1 cellular context compared by ENCODE assay signal in genomic region chr14:92382677-92383076, GRCh38.
TF ChIP-seq lines count a peak whose summit lies in the region.

No MANE protein-coding gene starts in this region.

TF ChIP-seq in HepG2, 621 proteins besides CTCF, POLR2A, EP300 and RAD21 (continued from another document):
- TF ChIP-seq TEF (CRISPR knock-in tag; IDR thresholded peaks at IDR 0.05), result no peak
- TF ChIP-seq SMAD3 (CRISPR knock-in tag; IDR thresholded peaks at IDR 0.05), result no peak
- no peak for TF ChIP-seq PAXIP1 (CRISPR knock-in tag; conservative IDR thresholded peaks at IDR 0.05)
- TF ChIP-seq SATB2 (CRISPR knock-in tag; IDR thresholded peaks at IDR 0.05), result no peak
- TF ChIP-seq ARID5B (CRISPR knock-in tag; IDR thresholded peaks at IDR 0.05), result no peak
- no peak for TF ChIP-seq SIX4 (CRISPR knock-in tag; IDR thresholded peaks at IDR 0.05)
- no peak for TF ChIP-seq HNF4G (IDR thresholded peaks at IDR 0.05; ENCODE audit: borderline replicate concordance, low read depth, low read length)
- TF ChIP-seq HNF4G (CRISPR knock-in tag; IDR thresholded peaks at IDR 0.05; ENCODE audit: borderline replicate concordance, low read depth), result no peak
- TF ChIP-seq ETV5 (CRISPR knock-in tag; IDR thresholded peaks at IDR 0.05; ENCODE audit: borderline replicate concordance), result no peak
- no peak for TF ChIP-seq ZNF574 (CRISPR knock-in tag; IDR thresholded peaks at IDR 0.05)
- TF ChIP-seq ZNF441 (CRISPR knock-in tag; IDR thresholded peaks at IDR 0.05; ENCODE audit: borderline replicate concordance), result no peak
- TF ChIP-seq TBX2 (CRISPR knock-in tag; IDR thresholded peaks at IDR 0.05; ENCODE audit: borderline replicate concordance), result no peak
